23 cellular contexts compared by ENCODE assay signal in the genomic region with DNA sequence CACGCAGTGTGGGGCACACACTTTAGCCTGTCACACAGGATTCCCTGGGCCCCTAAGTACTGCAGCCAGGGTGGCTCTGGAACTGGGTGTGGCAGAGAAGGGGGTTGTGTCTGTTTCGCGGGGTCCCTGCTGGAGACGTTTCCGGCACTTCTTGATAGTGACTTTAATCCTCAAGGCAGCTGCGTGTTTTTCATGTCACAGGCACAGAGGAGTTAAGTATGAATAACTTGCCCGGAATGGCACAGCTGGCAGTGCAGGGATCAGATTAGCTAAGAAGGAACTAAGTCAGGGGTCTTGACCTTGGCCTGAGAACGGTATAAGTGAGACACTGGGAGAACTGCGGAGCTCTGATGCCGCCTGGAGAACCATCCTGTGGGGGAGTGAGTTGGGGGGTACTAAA. TPM values are rescaled to one million over a fixed set of nuclear protein-coding genes. Genes with fewer than 3 reads are reported as not detected.
"Had no signal": no experiment of that assay in that cellular context is flagged by ENCODE, and none has a peak within 500 bp of the region (broad histone marks: within the 10 kb centered on the region; RNA-seq: fewer than 3 reads in every experiment).

No MANE protein-coding gene starts in this region.

- H3K4me1 ChIP-seq: colonic mucosa, esophagus squamous epithelium, foreskin keratinocyte, left ventricle myocardium inferior, lower lobe of right lung, right atrium auricular region, sigmoid colon, thyroid gland, upper lobe of left lung, uterus had no signal

- ATAC-seq: foreskin keratinocyte, left cardiac atrium, natural killer cell had no signal

- H3K27ac ChIP-seq: colonic mucosa, esophagus squamous epithelium, foreskin keratinocyte, left ventricle myocardium inferior, lower lobe of right lung, ovary, right atrium auricular region, sigmoid colon, thyroid gland, upper lobe of left lung, uterus had no signal

- DNase-seq: colonic mucosa; dermis blood vessel endothelial cell; esophagus squamous epithelium; foreskin keratinocyte; kidney; left cardiac atrium; left ventricle myocardium inferior; lower lobe of right lung; natural killer cell; nucleus accumbens; ovary; sigmoid colon; small intestine; stimulated activated CD4-positive, alpha-beta T cell treated with anti-CD3 and anti-CD28 coated beads, Interleukin-12 subunit alpha, Interleukin-12 subunit beta, amount 100 ng/mL, for 4 hours; stimulated activated naive CD4-positive, alpha-beta T cell; thyroid gland; uterus had no signal

- H3K36me3 ChIP-seq: colonic mucosa, esophagus squamous epithelium, left ventricle myocardium inferior, lower lobe of right lung, ovary, right atrium auricular region, sigmoid colon, thyroid gland, upper lobe of left lung, uterus had no signal

- H3K4me3 ChIP-seq: colonic mucosa, esophagus squamous epithelium, left ventricle myocardium inferior, lower lobe of right lung, ovary, right atrium auricular region, sigmoid colon, thyroid gland, upper lobe of left lung, uterus had no signal

- H3K27me3 ChIP-seq: colonic mucosa, esophagus squamous epithelium, foreskin keratinocyte, ovary, right atrium auricular region, sigmoid colon, thyroid gland, upper lobe of left lung, uterus had no signal

- H3K9me3 ChIP-seq: colonic mucosa, esophagus squamous epithelium, lower lobe of right lung, ovary, right atrium auricular region, sigmoid colon, thyroid gland, upper lobe of left lung, uterus had no signal

RNA-seq across cellular contexts. Expression of a gene that starts 7.5 kb away (rescaled TPM):
- total RNA-seq: dermis blood vessel endothelial cell, epithelial cell of proximal tubule, foreskin keratinocyte, left cardiac atrium, left ventricle myocardium inferior, lower lobe of right lung, neural crest cell, right atrium auricular region had no signal
- polyA plus RNA-seq: foreskin keratinocyte, ovary had no signal

RNA-seq across cellular contexts. Expression of a gene that starts 18.3 kb away (rescaled TPM):
- total RNA-seq: dermis blood vessel endothelial cell, epithelial cell of proximal tubule, foreskin keratinocyte, left cardiac atrium, left ventricle myocardium inferior, lower lobe of right lung, mononuclear cell, natural killer cell, neural crest cell, ovary, posterior vena cava, right atrium auricular region, sigmoid colon had no signal
- polyA plus RNA-seq: foreskin keratinocyte, ovary had no signal

RNA-seq across cellular contexts. Expression of a gene that starts 28.7 kb away (rescaled TPM):
- total RNA-seq: dermis blood vessel endothelial cell, epithelial cell of proximal tubule, esophagus squamous epithelium, foreskin keratinocyte, left cardiac atrium, left ventricle myocardium inferior, lower lobe of right lung, mononuclear cell, neural crest cell, right atrium auricular region, uterus had no signal
- polyA plus RNA-seq: foreskin keratinocyte had no signal

RNA-seq across cellular contexts. Expression of a gene that starts 45.8 kb away (rescaled TPM):
- total RNA-seq: dermis blood vessel endothelial cell, epithelial cell of proximal tubule, esophagus squamous epithelium, foreskin keratinocyte, kidney, left cardiac atrium, left ventricle myocardium inferior, lower lobe of right lung, mononuclear cell, natural killer cell, neural crest cell, posterior vena cava, right atrium auricular region, sigmoid colon, thyroid gland had no signal
- polyA plus RNA-seq: foreskin keratinocyte, ovary had no signal
